9 cellular contexts compared by ENCODE assay signal in genomic region chr2:192480984-192481383, GRCh38.
"Had no signal": no experiment of that assay in that cellular context is flagged by ENCODE, and none has a peak within 500 bp of the region (broad histone marks: within the 10 kb centered on the region; RNA-seq: fewer than 3 reads in every experiment).

No MANE protein-coding gene starts in this region.

- H3K4me1 ChIP-seq: HAP-1 had no signal

- DNase-seq: GM23248, GOT3, H7, H9, HCEC 1CT, HFFc6 had no signal

- H3K4me3 ChIP-seq: GM23248, GM23338, HAP-1 had no signal

- ATAC-seq: GM23338, HCT116 had no signal

- H3K36me3 ChIP-seq: HAP-1 had no signal

- H3K27ac ChIP-seq: GM23248 had no signal

- H3K4me2 ChIP-seq: GM23338 had no signal

- H2AFZ ChIP-seq: GM23248, GM23338 had no signal

- H3K9me3 ChIP-seq: HAP-1 had no signal

- H3K9ac ChIP-seq: GM23248 had no signal
